8 cellular contexts compared by ENCODE assay signal in genomic region chr7:112789824-112790650, GRCh38. TPM values are rescaled to one million over a fixed set of nuclear protein-coding genes. Genes with fewer than 3 reads are reported as not detected.
DNase-seq lines count a peak whose midpoint lies in the region; ATAC-seq, FAIRE-seq and TF ChIP-seq lines count a peak whose summit lies in the region.

TSS of gene TMEM168 (minus strand) at chr7:112790393. CDS start at chr7:112784825, 5,568 bp downstream.

- H3K27ac ChIP-seq in A549 = peak within 1 kb of the TSS; percentile 90 to 96
- H3K27ac ChIP-seq in WERI-Rb-1 = peak within 1 kb of the TSS; percentile 84
- peak within 1 kb of the TSS; percentile 93 to 96 for H3K27ac ChIP-seq in breast epithelium
- no peak within 1 kb of the TSS for H3K27ac ChIP-seq in iPS-20b (ENCODE audit: low read length)
- H3K27ac ChIP-seq in skin epidermis = peak within 1 kb of the TSS; percentile 76 to 98 (median 94)

- TF ChIP-seq CTCF in A549 (IDR thresholded peaks at IDR 0.05) = no peak
- TF ChIP-seq CTCF in WERI-Rb-1 (IDR thresholded peaks at IDR 0.05; ENCODE audit: low read depth, low read length) = no peak
- no peak for TF ChIP-seq CTCF in breast epithelium (IDR thresholded peaks at IDR 0.05)

- peak; percentile 80 to 88 for DNase-seq in A549 (ENCODE audit: low read depth in 1 of 2, low spot score in 1 of 2)
- DNase-seq in NCI-H2171 treated with DMSO at 0.1 percent for 48 hours (lab: John Stamatoyannopoulos, UW) = peak; percentile 88
- DNase-seq in WERI-Rb-1 = peak; percentile 86
- peak; percentile 62 to 81 for DNase-seq in breast epithelium (ENCODE audit: low spot score in 2 of 2)

- TF ChIP-seq EP300 in A549 (IDR thresholded peaks at IDR 0.05) = no peak

- H3K4me2 ChIP-seq in A549 = peak within 1 kb of the TSS; percentile 83

- intact Hi-C loops in breast epithelium (cut with DNase I; ENCODE audit: low total_unique reads) = no loop called here

- H3K9me3 ChIP-seq in A549 = no peaks in the 10 kb centered on the region
- H3K9me3 ChIP-seq in WERI-Rb-1 (ENCODE audit: severe bottlenecking) = no peaks in the 10 kb centered on the region
- H3K9me3 ChIP-seq in breast epithelium = no peaks in the 10 kb centered on the region
- H3K9me3 ChIP-seq in iPS-20b (ENCODE audit: insufficient read depth, low read depth, low read length) = no peaks in the 10 kb centered on the region

- 0% methylated on average over 37 of the region's 68 CpGs for WGBS in A549 (ENCODE audit: missing lambda C conversion rate)

- TF ChIP-seq RAD21 in A549 (conservative IDR thresholded peaks at IDR 0.05 in 1 of 2, IDR thresholded peaks at IDR 0.05 in 1 of 2) = no peak

- TF ChIP-seq POLR2A in A549 (IDR thresholded peaks at IDR 0.05; ENCODE audit: low read length) = peak; percentile 74
- peak; percentile 56 for TF ChIP-seq POLR2A in GM18526 (IDR thresholded peaks at IDR 0.05; ENCODE audit: extremely low read depth, insufficient read length)
- TF ChIP-seq POLR2A in breast epithelium (IDR thresholded peaks at IDR 0.05) = no peak

- no peak for FAIRE-seq in A549 (lab: Jason Lieb, UNC)

- H3K27me3 ChIP-seq in WERI-Rb-1 (ENCODE audit: insufficient read depth, low read depth, severe bottlenecking) = no peaks in the 10 kb centered on the region
- H3K27me3 ChIP-seq in breast epithelium = no peaks in the 10 kb centered on the region
- H3K27me3 ChIP-seq in iPS-20b (ENCODE audit: insufficient read depth, low read length) = no peaks in the 10 kb centered on the region

- H3K4me1 ChIP-seq in A549 = peaks cover 12% of the 10 kb centered on the region; the same call in 2 of the 3 replicates
- H3K4me1 ChIP-seq in breast epithelium = peaks cover 0 to 12% of the 10 kb centered on the region in 2 donors
- no peaks in the 10 kb centered on the region for H3K4me1 ChIP-seq in iPS-20b (ENCODE audit: insufficient read depth, low read length)

- H3K9ac ChIP-seq in iPS-20b (ENCODE audit: low read depth, low read length) = peak within 1 kb of the TSS; percentile 83

- peak; percentile 95 to 98 for ATAC-seq in A549
- ATAC-seq in HG03066 (IDR thresholded peaks at IDR 0.05; ENCODE audit: low read depth, unreplicated experiment) = peak; percentile 62

- CTCF ChIA-PET in A549 (lab: Yijun Ruan, JAX) = interaction anchor here (1.3 kb wide), 1 partner anchor 308 kb away, joined by 3 read pairs; no protein-coding TSS in a partner anchor

- H3K36me3 ChIP-seq in WERI-Rb-1 (no peaks in the 10 kb centered on the region), breast epithelium (no peaks in the 10 kb centered on the region), iPS-20b (ENCODE audit: insufficient read depth, low read depth, low read length) (no peaks in the 10 kb centered on the region)

- H3K4me3 ChIP-seq in A549 (peak within 1 kb of the TSS; percentile 74), WERI-Rb-1 (ENCODE audit: low read depth, low read length) (peak within 1 kb of the TSS; percentile 82), breast epithelium (peak within 1 kb of the TSS; percentile 80 to 86 (median 82)), iPS-20b (ENCODE audit: low read length) (peak within 1 kb of the TSS; percentile 91), skin epidermis (peak within 1 kb of the TSS; percentile 62 to 88 (median 76))

- POLR2A ChIA-PET in A549 (lab: Yijun Ruan, JAX) = interaction anchor here (0.9 to 2.1 kb wide), 3 partner anchors 9 to 150 kb away, joined by 5 to 16 read pairs (median 6); a partner anchor contains a TSS

TF ChIP-seq in A549, 52 proteins besides CTCF, POLR2A, EP300 and RAD21:
- TF ChIP-seq RNF2 (IDR thresholded peaks at IDR 0.05; ENCODE audit: borderline replicate concordance, low read depth) = no peak
- no peak for TF ChIP-seq CBX8 (IDR thresholded peaks at IDR 0.05)
- no peak for TF ChIP-seq CHD4 (IDR thresholded peaks at IDR 0.05; ENCODE audit: borderline replicate concordance)
- peak; percentile 99 for TF ChIP-seq PHF8 (IDR thresholded peaks at IDR 0.05; ENCODE audit: borderline replicate concordance, low read depth)
- TF ChIP-seq JUN (IDR thresholded peaks at IDR 0.05) = peak; percentile 67 to 97; a peak in 4 of 5 replicates
- peak; percentile 59 to 89; a peak in 3 of 4 replicates for TF ChIP-seq CEBPB (IDR thresholded peaks at IDR 0.05)
- TF ChIP-seq MYC (IDR thresholded peaks at IDR 0.05; ENCODE audit: borderline replicate concordance, low read length) = 0 out of 2 replicates have a peak, but pooled peaks have one; percentile 13
- peak; percentile 55; the same call in 1 of the 2 replicates for TF ChIP-seq KDM5A (IDR thresholded peaks at IDR 0.05)
- TF ChIP-seq NR3C1 (IDR thresholded peaks at IDR 0.05) = no peak
- peak; percentile 86 for TF ChIP-seq MAX (IDR thresholded peaks at IDR 0.05)
- peak; percentile 89 for TF ChIP-seq BCL3 (IDR thresholded peaks at IDR 0.05)
- TF ChIP-seq E2F6 (IDR thresholded peaks at IDR 0.05; ENCODE audit: borderline replicate concordance, low read depth) = peak; percentile 75
- TF ChIP-seq HOXB5 (CRISPR knock-in tag; IDR thresholded peaks at IDR 0.05) = 0 out of 2 replicates have a peak, but pooled peaks have one; percentile 23
- TF ChIP-seq HOXB13 (CRISPR knock-in tag; IDR thresholded peaks at IDR 0.05; ENCODE audit: low read depth) = peak; percentile 70; the same call in 1 of the 2 replicates
- TF ChIP-seq USF2 (IDR thresholded peaks at IDR 0.05) = no peak

RNA-seq across cellular contexts. Expression of gene TMEM168, which starts in this region (rescaled TPM):
- 40.0 and 41.8 TPM in 2 replicates for polyA plus RNA-seq in A549 (2011; rRNA removed)
- 9.7 and 10.2 TPM in 2 replicates for polyA plus RNA-seq in A549 (2012; cell fraction: cytosol; rRNA removed)
- polyA plus RNA-seq in A549 (2012; cell fraction: nucleus; rRNA removed) = 8.4 and 14.1 TPM in 2 replicates
- polyA plus RNA-seq in A549 (2017; fragmentation: RNase III; extraction: RNeasy Plus Mini Kit Qiagen cat#74134 plus additional on column Dnase treatment) = 11.4 to 11.7 TPM (median 11.7 TPM) in 3 replicates
- 27.8 and 31.1 TPM in 2 replicates for polyA minus RNA-seq in A549 (2011; rRNA and poly(A)+ RNA removed)
- total RNA-seq in breast epithelium = 10 to 100 TPM; 23.4 to 36.7 (median 28.2) TPM
